18 cellular contexts compared by ENCODE assay signal in genomic region chr2:20300656-20301055, GRCh38.
"Had no signal": no experiment of that assay in that cellular context is flagged by ENCODE, and none has a peak within 500 bp of the region (broad histone marks: within the 10 kb centered on the region; RNA-seq: fewer than 3 reads in every experiment).

No MANE protein-coding gene starts in this region.

- DNase-seq: activated CD4-positive, alpha-beta T cell treated with anti-CD3 and anti-CD28 coated beads, Interleukin-2, amount 10 ng/mL, durations not matched to agents 7 days and 5 days; activated CD4-positive, CD25-positive, alpha-beta regulatory T cell; activated naive CD4-positive, alpha-beta T cell treated with anti-CD3 and anti-CD28 coated beads, Interleukin-2, amount 50 U/mL, for 16 hours; activated T-cell treated with anti-CD3 and anti-CD28 coated beads for 4 hours; effector memory CD4-positive, alpha-beta T cell; erythroblast; left colon; lower lobe of right lung; naive B cell; posterior cingulate gyrus; stimulated activated CD4-positive, alpha-beta T cell treated with anti-CD3 and anti-CD28 coated beads, Interleukin-4, amount 100 ng/mL, for 1 hour; stimulated activated naive CD4-positive, alpha-beta T cell; SW 1271; transverse colon had no signal

- H3K4me3 Mint-ChIP-seq: activated CD4-positive, alpha-beta T cell treated with anti-CD3 and anti-CD28 coated beads, Interleukin-2, amount 10 ng/mL, durations not matched to agents 7 days and 5 days; brain; dendritic cell treated with granulocyte-macrophage colony-stimulating factor and Interleukin-4, amounts not matched to agents 40 ng/mL and 50 ng/mL, for 4 days; naive B cell; T-helper 2 cell treated with Interferon-gamma antibody and Interleukin-4, amounts not matched to agents 5 μg/mL and 100 μg/mL, for 36 hours had no signal

- ATAC-seq: gastroesophageal sphincter, left colon, lower lobe of right lung had no signal

- H3K4me3 ChIP-seq: gastroesophageal sphincter, lower lobe of right lung, transverse colon had no signal

- H3K9me3 Mint-ChIP-seq: activated CD4-positive, alpha-beta T cell treated with anti-CD3 and anti-CD28 coated beads, Interleukin-2, amount 10 ng/mL, durations not matched to agents 7 days and 5 days; brain; dendritic cell treated with granulocyte-macrophage colony-stimulating factor and Interleukin-4, amounts not matched to agents 40 ng/mL and 50 ng/mL, for 4 days; naive B cell; T-helper 2 cell treated with Interferon-gamma antibody and Interleukin-4, amounts not matched to agents 5 μg/mL and 100 μg/mL, for 36 hours had no signal

- H3K27ac Mint-ChIP-seq: activated CD4-positive, alpha-beta T cell treated with anti-CD3 and anti-CD28 coated beads, Interleukin-2, amount 10 ng/mL, durations not matched to agents 7 days and 5 days; dendritic cell treated with granulocyte-macrophage colony-stimulating factor and Interleukin-4, amounts not matched to agents 40 ng/mL and 50 ng/mL, for 4 days; T-helper 2 cell treated with Interferon-gamma antibody and Interleukin-4, amounts not matched to agents 5 μg/mL and 100 μg/mL, for 36 hours had no signal

- H3K27me3 Mint-ChIP-seq: activated CD4-positive, alpha-beta T cell treated with anti-CD3 and anti-CD28 coated beads, Interleukin-2, amount 10 ng/mL, durations not matched to agents 7 days and 5 days; brain; dendritic cell treated with granulocyte-macrophage colony-stimulating factor and Interleukin-4, amounts not matched to agents 40 ng/mL and 50 ng/mL, for 4 days; naive B cell had no signal

- H3K27me3 ChIP-seq: gastroesophageal sphincter, transverse colon had no signal

- H3K9me3 ChIP-seq: gastroesophageal sphincter, lower lobe of right lung, transverse colon had no signal

- H3K27ac ChIP-seq: gastroesophageal sphincter, lower lobe of right lung, transverse colon had no signal
